Comparison of ENCODE assay signal across 21 cellular contexts in the genomic region with DNA sequence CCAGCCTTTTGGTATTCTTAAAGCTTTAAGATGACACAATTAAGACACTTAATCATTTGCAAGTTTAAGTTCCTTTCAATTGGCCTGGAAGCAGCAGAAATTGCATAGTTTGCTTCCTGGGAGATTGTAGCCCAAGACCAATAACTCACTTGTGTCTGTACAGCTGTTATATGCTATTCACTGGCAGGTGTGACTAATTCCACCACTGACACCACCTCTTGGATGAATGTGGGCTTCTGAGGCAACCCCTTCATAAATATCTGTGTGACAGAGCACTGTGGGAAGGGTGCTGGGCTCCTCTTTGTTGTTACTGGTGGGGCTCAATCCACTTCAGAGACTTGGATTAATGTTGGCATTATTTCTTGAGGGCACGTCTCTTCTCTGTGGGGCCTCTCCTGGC.
"Had no signal": no experiment of that assay in that cellular context is flagged by ENCODE, and none has a peak within 500 bp of the region (broad histone marks: within the 10 kb centered on the region; RNA-seq: fewer than 3 reads in every experiment).

No MANE protein-coding gene starts in this region.

- H3K27ac Mint-ChIP-seq: activated CD4-positive, alpha-beta T cell treated with anti-CD3 and anti-CD28 coated beads, Interleukin-2, amount 10 ng/mL, durations not matched to agents 7 days and 5 days; naive thymus-derived CD4-positive, alpha-beta T cell; stimulated activated memory B cell treated with anti-CD40 and anti-IgM and Interleukin-4, amounts not matched to agents 10 μg/mL and 1 μg/mL and 100 μg/mL, for 72 hours; type B pancreatic cell had no signal

- H3K36me3 ChIP-seq: ascending aorta, neutrophil, sigmoid colon had no signal

- H3K27me3 ChIP-seq: ascending aorta, left lung, neutrophil, sigmoid colon, spleen, testis had no signal

- H3K36me3 Mint-ChIP-seq: naive thymus-derived CD4-positive, alpha-beta T cell; stimulated activated memory B cell treated with anti-CD40 and anti-IgM and Interleukin-4, amounts not matched to agents 10 μg/mL and 1 μg/mL and 100 μg/mL, for 72 hours had no signal

- H3K27me3 Mint-ChIP-seq: activated CD4-positive, alpha-beta T cell treated with anti-CD3 and anti-CD28 coated beads, Interleukin-2, amount 10 ng/mL, durations not matched to agents 7 days and 5 days had no signal

- FAIRE-seq: kidney had no signal

- H3K4me3 Mint-ChIP-seq: activated CD4-positive, alpha-beta T cell treated with anti-CD3 and anti-CD28 coated beads, Interleukin-2, amount 10 ng/mL, durations not matched to agents 7 days and 5 days; naive thymus-derived CD4-positive, alpha-beta T cell; stimulated activated memory B cell treated with anti-CD40 and anti-IgM and Interleukin-4, amounts not matched to agents 10 μg/mL and 1 μg/mL and 100 μg/mL, for 72 hours; type B pancreatic cell had no signal

- H3K4me3 ChIP-seq: ascending aorta, left lung, sigmoid colon, spleen, testis had no signal

- DNase-seq: activated CD4-positive, alpha-beta T cell treated with anti-CD3 and anti-CD28 coated beads, Interleukin-2, amount 10 ng/mL, durations not matched to agents 7 days and 5 days; activated CD8-positive, alpha-beta memory T cell treated with anti-CD3 and anti-CD28 coated beads, Interleukin-2, amount 50 U/mL, for 4 hours; activated effector memory CD4-positive, alpha-beta T cell treated with Interleukin-2 at 50 U/mL for 16 hours; activated naive CD4-positive, alpha-beta T cell treated with anti-CD3 and anti-CD28 coated beads, Interleukin-2, amount 50 U/mL, for 16 hours; activated T-cell treated with anti-CD3 and anti-CD28 coated beads, Interleukin-2, amount 50 U/mL, for 48 hours; dermis blood vessel endothelial cell; effector memory CD4-positive, alpha-beta T cell; foreskin melanocyte; head of caudate nucleus; kidney; left lung; naive thymus-derived CD4-positive, alpha-beta T cell; sigmoid colon; spleen; stimulated activated CD4-positive, alpha-beta T cell treated with anti-CD3 and anti-CD28 coated beads, Interleukin-4, amount 100 ng/mL, for 4 hours; T1000; testis had no signal

- H3K4me1 Mint-ChIP-seq: activated CD4-positive, alpha-beta T cell treated with anti-CD3 and anti-CD28 coated beads, Interleukin-2, amount 10 ng/mL, durations not matched to agents 7 days and 5 days; naive thymus-derived CD4-positive, alpha-beta T cell; stimulated activated memory B cell treated with anti-CD40 and anti-IgM and Interleukin-4, amounts not matched to agents 10 μg/mL and 1 μg/mL and 100 μg/mL, for 72 hours had no signal
